Comparison of ENCODE assay signal across 8 cellular contexts in genomic region chr5:71454913-71455312, GRCh38. TPM values are rescaled to one million over a fixed set of nuclear protein-coding genes. Genes with fewer than 3 reads are reported as not detected.
DNase-seq lines count a peak whose midpoint lies in the region; ATAC-seq and TF ChIP-seq lines count a peak whose summit lies in the region.

No MANE protein-coding gene starts in this region.

- intact Hi-C loops in activated CD4-positive, alpha-beta T cell treated with anti-CD3 and anti-CD28 coated beads for 36 hours (cut with DNase I, micrococcal nuclease) = loop anchor here (1.0 to 10.0 kb wide), 3 partner anchors 132 to 850 kb away; partner anchors contain the start of gene MCCC2 (in 2 of the 2)
- intact Hi-C loops in testis (cut with DNase I; ENCODE audit: low total_unique reads) = no loop called here

- H3K4me3 Mint-ChIP-seq in activated CD4-positive, alpha-beta T cell treated with anti-CD3 and anti-CD28 coated beads for 36 hours = peak overlapping the region; percentile 93
- H3K4me3 Mint-ChIP-seq in activated naive CD8-positive, alpha-beta T cell treated with anti-CD3 and anti-CD28 coated beads for 36 hours = peak overlapping the region; percentile 95

- POLR2A ChIA-PET in activated CD4-positive, alpha-beta T cell treated with anti-CD3 and anti-CD28 coated beads for 36 hours (lab: Charles Lee) = interaction anchor here (0.9 to 1.1 kb wide), 2 partner anchors 87 to 1016 kb away, joined by 3 read pairs; no protein-coding TSS in a partner anchor

- H3K27me3 ChIP-seq in kidney epithelial cell (ENCODE audit: control insufficient read depth, insufficient read depth, low read length) (peaks cover 5% of the 10 kb centered on the region), testis (no peaks in the 10 kb centered on the region)

- peaks cover 6% of the 10 kb centered on the region for H3K4me1 ChIP-seq in testis

- no peak for ATAC-seq in activated CD4-positive, alpha-beta T cell treated with anti-CD3 and anti-CD28 coated beads for 36 hours
- ATAC-seq in HG02588 (IDR thresholded peaks at IDR 0.05; ENCODE audit: unreplicated experiment) (no peak), GM18861 (IDR thresholded peaks at IDR 0.05; ENCODE audit: unreplicated experiment) (no peak)

- WGBS in testis, 2 donors = 47 to 49% methylated on average over 19 of the region's 19 CpGs

- peak overlapping the region; percentile 88 to 91 for H3K27ac ChIP-seq in testis

- peaks cover 20% of the 10 kb centered on the region for H3K4me1 Mint-ChIP-seq in activated CD4-positive, alpha-beta T cell treated with anti-CD3 and anti-CD28 coated beads for 36 hours
- H3K4me1 Mint-ChIP-seq in activated naive CD8-positive, alpha-beta T cell treated with anti-CD3 and anti-CD28 coated beads for 36 hours = peaks cover 20% of the 10 kb centered on the region

- H3K36me3 Mint-ChIP-seq in activated CD4-positive, alpha-beta T cell treated with anti-CD3 and anti-CD28 coated beads for 36 hours (ENCODE audit: low read depth) = peaks cover 22% of the 10 kb centered on the region
- peaks cover 11% of the 10 kb centered on the region for H3K36me3 Mint-ChIP-seq in activated naive CD8-positive, alpha-beta T cell treated with anti-CD3 and anti-CD28 coated beads for 36 hours

- H3K4me3 ChIP-seq in kidney epithelial cell (ENCODE audit: low read depth, low read length) (peak overlapping the region; percentile 83), testis (peak overlapping the region; percentile 80 to 91)

- TF ChIP-seq POLR2A in testis (IDR thresholded peaks at IDR 0.05) = no peak

- TF ChIP-seq CTCF in kidney epithelial cell (IDR thresholded peaks at IDR 0.05; ENCODE audit: insufficient read depth, low read length, poor library complexity, severe bottlenecking) = no peak
- TF ChIP-seq CTCF in testis (IDR thresholded peaks at IDR 0.05) = no peak

- H3K27me3 Mint-ChIP-seq in activated CD4-positive, alpha-beta T cell treated with anti-CD3 and anti-CD28 coated beads for 36 hours = peaks cover 9% of the 10 kb centered on the region
- H3K27me3 Mint-ChIP-seq in activated naive CD8-positive, alpha-beta T cell treated with anti-CD3 and anti-CD28 coated beads for 36 hours = peaks cover 16% of the 10 kb centered on the region

- CTCF ChIA-PET in activated CD4-positive, alpha-beta T cell treated with anti-CD3 and anti-CD28 coated beads for 36 hours (lab: Charles Lee) = no interaction called here

- H3K27ac Mint-ChIP-seq in activated CD4-positive, alpha-beta T cell treated with anti-CD3 and anti-CD28 coated beads for 36 hours = peak overlapping the region; percentile 99
- H3K27ac Mint-ChIP-seq in activated naive CD8-positive, alpha-beta T cell treated with anti-CD3 and anti-CD28 coated beads for 36 hours = peak overlapping the region; percentile 98

- H3K36me3 ChIP-seq in kidney epithelial cell (ENCODE audit: control insufficient read depth, insufficient read depth, low read length) (peaks cover 1% of the 10 kb centered on the region), testis (ENCODE audit: low read depth, missing control alignments) (no peaks in the 10 kb centered on the region)

- no peaks in the 10 kb centered on the region for H3K9me3 Mint-ChIP-seq in activated CD4-positive, alpha-beta T cell treated with anti-CD3 and anti-CD28 coated beads for 36 hours (ENCODE audit: low read depth)
- no peaks in the 10 kb centered on the region for H3K9me3 Mint-ChIP-seq in activated naive CD8-positive, alpha-beta T cell treated with anti-CD3 and anti-CD28 coated beads for 36 hours

- no peak for DNase-seq in activated CD4-positive, alpha-beta T cell treated with anti-CD3 and anti-CD28 coated beads for 36 hours
- DNase-seq in activated CD4-positive, alpha-beta T cell treated with anti-CD3 and anti-CD28 coated beads for 1 hour = no peak
- DNase-seq in activated naive CD8-positive, alpha-beta T cell treated with anti-CD3 and anti-CD28 coated beads for 36 hours = no peak
- DNase-seq in kidney epithelial cell (ENCODE audit: low read depth) (no peak), testis (no peak), NCI-H526 treated with DMSO at 0.1 percent for 48 hours (lab: John Stamatoyannopoulos, UW) (no peak)

- no peaks in the 10 kb centered on the region for H3K9me3 ChIP-seq in testis

RNA-seq across cellular contexts. Expression of gene BDP1, which starts 0.5 kb away (rescaled TPM):
- 10 to 100 TPM; 27.2 to 30.1 TPM for total RNA-seq in activated CD4-positive, alpha-beta T cell treated with anti-CD3 and anti-CD28 coated beads for 36 hours
- total RNA-seq in activated naive CD8-positive, alpha-beta T cell treated with anti-CD3 and anti-CD28 coated beads for 36 hours = 10 to 100 TPM; 26.7 to 28.1 TPM
- total RNA-seq in kidney epithelial cell = 22.7 and 24.1 TPM in 2 replicates
- 10 to 100 TPM; 34.6 to 47.3 TPM for total RNA-seq in testis
- 7.5 TPM for polyA plus RNA-seq in testis (ENCODE audit: insufficient read depth, low read depth, low replicate concordance)
